ENCODE assay signal across 20 cellular contexts in genomic region chr14:68905107-68905895, GRCh38.
"Had no signal": no experiment of that assay in that cellular context is flagged by ENCODE, and none has a peak within 500 bp of the region (broad histone marks: within the 10 kb centered on the region; RNA-seq: fewer than 3 reads in every experiment).

No MANE protein-coding gene starts in this region.

- H3K4me1 ChIP-seq: parathyroid adenoma, suprapubic skin, upper lobe of left lung had no signal

- H3K36me3 ChIP-seq: WERI-Rb-1 had no signal

- H3K4me1 Mint-ChIP-seq: brain had no signal

- H3K27ac ChIP-seq: heart right ventricle, parathyroid adenoma, suprapubic skin, upper lobe of left lung, WERI-Rb-1 had no signal

- H3K27ac Mint-ChIP-seq: activated T-helper 1 cell treated with anti-CD3 and anti-CD28 coated beads, Interleukin-12 subunit alpha, Interleukin-12 subunit beta, Interleukin-2, Interleukin-4 antibody, amounts not matched to agents 30 ng/mL and 10 ng/mL and 1 ng/mL, durations not matched to agents 14 hours and 24 hours and 36 hours; natural killer cell had no signal

- H3K4me3 ChIP-seq: heart right ventricle, suprapubic skin, upper lobe of left lung had no signal

- H3K9me3 ChIP-seq: heart right ventricle, suprapubic skin, upper lobe of left lung had no signal

- H3K9me3 Mint-ChIP-seq: activated naive CD8-positive, alpha-beta T cell treated with anti-CD3 and anti-CD28 coated beads for 36 hours; activated T-helper 1 cell treated with anti-CD3 and anti-CD28 coated beads, Interleukin-12 subunit alpha, Interleukin-12 subunit beta, Interleukin-2, Interleukin-4 antibody, amounts not matched to agents 30 ng/mL and 10 ng/mL and 1 ng/mL, durations not matched to agents 14 hours and 24 hours and 36 hours; brain; central memory CD8-positive, alpha-beta T cell; natural killer cell had no signal

- H3K4me3 Mint-ChIP-seq: activated naive CD8-positive, alpha-beta T cell treated with anti-CD3 and anti-CD28 coated beads for 36 hours; activated T-helper 1 cell treated with anti-CD3 and anti-CD28 coated beads, Interleukin-12 subunit alpha, Interleukin-12 subunit beta, Interleukin-2, Interleukin-4 antibody, amounts not matched to agents 30 ng/mL and 10 ng/mL and 1 ng/mL, durations not matched to agents 14 hours and 24 hours and 36 hours; brain; central memory CD8-positive, alpha-beta T cell; natural killer cell had no signal

- ATAC-seq: esophagus mucosa, heart right ventricle, natural killer cell had no signal

- H3K36me3 Mint-ChIP-seq: natural killer cell had no signal

- H3K27me3 Mint-ChIP-seq: activated naive CD8-positive, alpha-beta T cell treated with anti-CD3 and anti-CD28 coated beads for 36 hours; brain; central memory CD8-positive, alpha-beta T cell had no signal

- DNase-seq: activated CD4-positive, alpha-beta T cell treated with anti-CD3 and anti-CD28 coated beads for 1 hour; activated CD4-positive, alpha-beta T cell treated with anti-CD3 and anti-CD28 coated beads, Interleukin-2, amount 50 U/mL, for 4 hours; activated naive CD8-positive, alpha-beta T cell treated with anti-CD3 and anti-CD28 coated beads for 36 hours; activated T-cell treated with anti-CD3 and anti-CD28 coated beads for 4 hours; cortex of kidney; effector CD4-positive, alpha-beta T cell; heart right ventricle; mesendoderm; natural killer cell; retina; stimulated activated CD4-positive, alpha-beta T cell treated with anti-CD3 and anti-CD28 coated beads, Interleukin-2, amount 100 ng/mL, for 24 hours; stimulated activated naive CD4-positive, alpha-beta T cell treated with Interleukin-2 at 50 U/mL for 16 hours; upper lobe of left lung; WERI-Rb-1 had no signal

- H2AFZ ChIP-seq: parathyroid adenoma had no signal

- H3K79me2 ChIP-seq: parathyroid adenoma had no signal

- H3K27me3 ChIP-seq: heart right ventricle, suprapubic skin, upper lobe of left lung had no signal

- H3K9ac ChIP-seq: parathyroid adenoma had no signal
